ENCODE assay signal across 1 cellular context in the genomic region with DNA sequence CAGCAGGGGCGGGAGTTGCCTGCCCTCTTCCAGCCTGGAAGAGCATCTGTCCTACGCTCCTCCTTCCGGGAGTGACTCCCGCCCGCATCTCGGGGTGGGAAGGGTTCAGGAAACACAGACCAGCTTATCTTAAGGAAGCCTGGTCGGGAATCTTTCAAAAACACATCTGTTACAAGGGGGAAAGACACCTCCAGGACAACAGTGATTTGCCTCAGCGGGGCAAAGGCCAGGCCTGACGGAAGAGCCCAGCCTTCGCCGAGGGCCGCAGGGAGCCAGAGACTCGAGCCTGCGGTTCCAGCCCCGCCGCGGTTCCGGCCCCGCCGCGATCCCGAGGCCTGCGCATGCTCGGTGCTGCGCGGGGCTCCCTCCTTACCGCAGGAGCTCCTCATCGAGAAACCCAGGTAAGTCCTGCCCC.
TF ChIP-seq lines count a peak whose summit lies in the region.

No MANE protein-coding gene starts in this region.

TF ChIP-seq in H1, 55 proteins besides CTCF, POLR2A, EP300 and RAD21:
- TF ChIP-seq KDM1A (IDR thresholded peaks at IDR 0.05; ENCODE audit: borderline replicate concordance, low read length) = 0 out of 2 replicates have a peak, but pooled peaks have one; percentile 22
- TF ChIP-seq, protein P1, sequence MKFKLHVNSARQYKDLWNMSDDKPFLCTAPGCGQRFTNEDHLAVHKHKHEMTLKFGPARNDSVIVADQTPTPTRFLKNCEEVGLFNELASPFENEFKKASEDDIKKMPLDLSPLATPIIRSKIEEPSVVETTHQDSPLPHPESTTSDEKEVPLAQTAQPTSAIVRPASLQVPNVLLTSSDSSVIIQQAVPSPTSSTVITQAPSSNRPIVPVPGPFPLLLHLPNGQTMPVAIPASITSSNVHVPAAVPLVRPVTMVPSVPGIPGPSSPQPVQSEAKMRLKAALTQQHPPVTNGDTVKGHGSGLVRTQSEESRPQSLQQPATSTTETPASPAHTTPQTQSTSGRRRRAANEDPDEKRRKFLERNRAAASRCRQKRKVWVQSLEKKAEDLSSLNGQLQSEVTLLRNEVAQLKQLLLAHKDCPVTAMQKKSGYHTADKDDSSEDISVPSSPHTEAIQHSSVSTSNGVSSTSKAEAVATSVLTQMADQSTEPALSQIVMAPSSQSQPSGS (IDR thresholded peaks at IDR 0.05; ENCODE audit: low read length) = no peak
- TF ChIP-seq BCL11A (IDR thresholded peaks at IDR 0.05; ENCODE audit: low read depth in 2 of 2, low read length in 2 of 2) = no peak
- no peak for TF ChIP-seq CHD1 (IDR thresholded peaks at IDR 0.05; ENCODE audit: low read depth, low read length)
- TF ChIP-seq KDM5A (IDR thresholded peaks at IDR 0.05; ENCODE audit: low read length) = no peak
- no peak for TF ChIP-seq ZNF274 (IDR thresholded peaks at IDR 0.05; ENCODE audit: borderline replicate concordance, extremely low read depth, low read length)
- TF ChIP-seq YY1 (IDR thresholded peaks at IDR 0.05; ENCODE audit: low read depth, low read length) = no peak
- no peak for TF ChIP-seq RNF2 (IDR thresholded peaks at IDR 0.05; ENCODE audit: borderline replicate concordance, low read depth, low read length, missing control alignments, poor library complexity, severe bottlenecking)
- TF ChIP-seq, protein P2, sequence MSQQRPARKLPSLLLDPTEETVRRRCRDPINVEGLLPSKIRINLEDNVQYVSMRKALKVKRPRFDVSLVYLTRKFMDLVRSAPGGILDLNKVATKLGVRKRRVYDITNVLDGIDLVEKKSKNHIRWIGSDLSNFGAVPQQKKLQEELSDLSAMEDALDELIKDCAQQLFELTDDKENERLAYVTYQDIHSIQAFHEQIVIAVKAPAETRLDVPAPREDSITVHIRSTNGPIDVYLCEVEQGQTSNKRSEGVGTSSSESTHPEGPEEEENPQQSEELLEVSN (IDR thresholded peaks at IDR 0.05) = 0 out of 2 replicates have a peak, but pooled peaks have one; percentile 18
- no peak for TF ChIP-seq BRCA1 (IDR thresholded peaks at IDR 0.05; ENCODE audit: low read depth, low read length)
- TF ChIP-seq NRF1 (IDR thresholded peaks at IDR 0.05; ENCODE audit: low read depth, low read length) = peak; percentile 41
